ENCODE assay signal across 8 cellular contexts in the genomic region with DNA sequence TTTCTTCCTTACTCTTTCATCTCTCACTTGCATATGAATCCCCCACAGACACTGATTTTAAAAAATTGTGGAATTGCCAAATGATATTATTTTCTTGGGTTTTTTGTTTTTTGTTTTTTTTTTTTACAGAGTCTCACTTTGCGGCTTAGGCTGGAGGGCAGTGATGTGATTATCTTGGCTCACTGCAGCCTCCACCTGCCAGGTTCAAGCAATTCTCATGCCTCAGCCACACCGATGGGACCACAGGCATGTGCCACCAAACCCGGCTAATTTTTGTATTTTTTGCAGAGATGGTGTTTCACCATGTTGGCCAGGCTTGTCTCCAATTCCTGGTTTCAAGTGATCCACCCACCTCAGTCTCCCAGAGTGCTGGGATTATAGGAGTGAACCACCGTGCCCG.
"Had no signal": no experiment of that assay in that cellular context is flagged by ENCODE, and none has a peak within 500 bp of the region (broad histone marks: within the 10 kb centered on the region; RNA-seq: fewer than 3 reads in every experiment).

No MANE protein-coding gene starts in this region.

- H3K9me3 Mint-ChIP-seq: GM23338, H9, IgD-negative memory B cell had no signal

- FAIRE-seq: H1, H54, HepG2 had no signal

- H3K4me3 Mint-ChIP-seq: GM23338, H9, IgD-negative memory B cell had no signal

- H3K4me3 ChIP-seq: GM23338 had no signal

- DNase-seq: H9, HCEC 1CT had no signal

- H3K27ac ChIP-seq: HL-60 had no signal

- ATAC-seq: GM23338, HepG2 had no signal

- H3K4me2 ChIP-seq: GM23338 had no signal

- H2AFZ ChIP-seq: GM23338 had no signal

- H3K27ac Mint-ChIP-seq: GM23338, IgD-negative memory B cell had no signal

- H3K4me1 Mint-ChIP-seq: IgD-negative memory B cell had no signal

- H3K27me3 Mint-ChIP-seq: IgD-negative memory B cell had no signal
